11 cellular contexts compared by ENCODE assay signal in the genomic region with DNA sequence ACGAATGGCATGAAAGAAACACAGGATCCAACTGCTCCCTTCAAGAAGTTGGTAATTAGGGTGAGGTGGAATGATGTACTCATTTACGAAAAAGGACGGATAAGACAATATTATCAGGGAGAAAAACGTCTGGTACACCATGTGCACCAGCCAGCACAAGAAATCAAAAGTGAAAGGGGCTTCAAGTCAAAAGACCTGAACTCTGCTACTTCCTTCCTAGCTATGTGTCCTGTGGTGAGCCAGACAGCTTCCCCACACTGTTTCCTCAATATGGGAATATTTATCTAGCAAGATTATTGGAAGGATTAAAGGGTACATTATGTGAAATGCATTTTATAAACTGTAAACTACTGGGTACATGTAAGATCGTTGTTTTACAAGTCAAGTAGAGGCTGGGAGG. TPM values are rescaled to one million over a fixed set of nuclear protein-coding genes. Genes with fewer than 3 reads are reported as not detected.
DNase-seq lines count a peak whose midpoint lies in the region; ATAC-seq, FAIRE-seq and TF ChIP-seq lines count a peak whose summit lies in the region.
"Had no signal": no experiment of that assay in that cellular context is flagged by ENCODE, and none has a peak within 500 bp of the region (broad histone marks: within the 10 kb centered on the region; RNA-seq: fewer than 3 reads in every experiment).

No MANE protein-coding gene starts in this region.

- no TSS peak for BruUV-seq in endothelial cell of umbilical vein (replicated peaks; lab: Mats Ljungman, UMichigan)

- H2AFZ ChIP-seq in endothelial cell of umbilical vein (ENCODE audit: low read depth, low read length): peak overlapping the region; percentile 5

- peak; percentile 12 for FAIRE-seq in endothelial cell of umbilical vein (lab: Jason Lieb, UNC)

- H3K4me1 ChIP-seq in CD4-positive, CD25-positive, alpha-beta regulatory T cell (ENCODE audit: control insufficient read depth, insufficient read depth, low read length, poor library complexity, severe bottlenecking): peaks cover 25% of the 10 kb centered on the region
- H3K4me1 ChIP-seq in endothelial cell of umbilical vein (ENCODE audit: control insufficient read depth, extremely low read depth, insufficient read depth, low read length) (no peaks in the 10 kb centered on the region), esophagus squamous epithelium (peaks cover 5 to 49% (median 29%) of the 10 kb centered on the region in 3 donors)

- no peaks in the 10 kb centered on the region for H3K9me1 ChIP-seq in endothelial cell of umbilical vein (replicated peaks; ENCODE audit: control insufficient read depth, extremely low read depth, insufficient read depth, low read length)

- POLR2A ChIA-PET in endothelial cell of umbilical vein (lab: Charles Lee): no interaction called here

- no peaks in the 10 kb centered on the region for H3K79me2 ChIP-seq in endothelial cell of umbilical vein (ENCODE audit: control insufficient read depth, insufficient read depth, low read length)

- H3K9me3 Mint-ChIP-seq in CD4-positive, CD25-positive, alpha-beta regulatory T cell: no peaks in the 10 kb centered on the region

- no peak overlapping the region for H3K9ac ChIP-seq in endothelial cell of umbilical vein (replicated peaks; ENCODE audit: extremely low read depth, insufficient read depth, low read length)

- peak overlapping the region; percentile 61 to 86 (median 84) for H3K27ac Mint-ChIP-seq in CD4-positive, CD25-positive, alpha-beta regulatory T cell
- H3K27ac Mint-ChIP-seq: endodermal cell had no signal

- H3K27ac ChIP-seq in CD4-positive, CD25-positive, alpha-beta regulatory T cell (ENCODE audit: insufficient read depth, low read length, poor library complexity, severe bottlenecking): peak overlapping the region; percentile 26
- H3K27ac ChIP-seq in HL-60 (replicated peaks): peak overlapping the region; percentile 94
- no peak overlapping the region for H3K27ac ChIP-seq in endothelial cell of umbilical vein (ENCODE audit: insufficient read depth, low read depth, low read length)
- peak overlapping the region in 1 of 4 donors; percentile 19 for H3K27ac ChIP-seq in esophagus squamous epithelium

- DNase-seq in CD4-positive, CD25-positive, alpha-beta regulatory T cell: peak in 1 of 3 donors; percentile 51
- DNase-seq in HL-60 (ENCODE audit: low read depth in 1 of 2, low spot score in 1 of 2) (no peak), endothelial cell of umbilical vein (ENCODE audit: low read depth, low spot score) (peak; percentile 9), esophagus squamous epithelium (lab: John Stamatoyannopoulos, UW) (no peak), islet precursor cell (no peak), middle frontal gyrus (ENCODE audit: extremely low spot score, low spot score) (no peak)
- DNase-seq in stimulated activated CD4-positive, alpha-beta T cell treated with anti-CD3 and anti-CD28 coated beads, Interleukin-12 subunit alpha, Interleukin-12 subunit beta, amount 100 ng/mL, for 4 hours: no peak
- DNase-seq: endodermal cell, NCI-H2107 had no signal

- no peaks in the 10 kb centered on the region for H3K27me3 ChIP-seq in CD4-positive, CD25-positive, alpha-beta regulatory T cell (ENCODE audit: control insufficient read depth, insufficient read depth, low read length)
- H3K27me3 ChIP-seq in HL-60 (ENCODE audit: insufficient read depth, poor library complexity, severe bottlenecking) (no peaks in the 10 kb centered on the region), endothelial cell of umbilical vein (ENCODE audit: control insufficient read depth in 2 of 2, insufficient read depth in 2 of 2, low read length in 2 of 2) (no peaks in the 10 kb centered on the region), esophagus squamous epithelium (no peaks in the 10 kb centered on the region)

- 37 to 46% methylated on average over 5 of the region's 5 CpGs for WGBS in esophagus squamous epithelium, 2 donors

- peak overlapping the region; percentile 77 for H3K4me3 ChIP-seq in CD4-positive, CD25-positive, alpha-beta regulatory T cell (ENCODE audit: low read depth, low read length)
- H3K4me3 ChIP-seq in HL-60 (replicated peaks; ENCODE audit: insufficient read depth, low read length): no peak overlapping the region
- H3K4me3 ChIP-seq in endothelial cell of umbilical vein (replicated peaks in 1 of 3; ENCODE audit: insufficient read depth in 1 of 3, low read depth in 1 of 3, low read length in 3 of 3): no peak overlapping the region
- peak overlapping the region in 2 of 4 donors; percentile 0 to 5 for H3K4me3 ChIP-seq in esophagus squamous epithelium
- H3K4me3 ChIP-seq: lung had no signal

- CTCF ChIA-PET in endothelial cell of umbilical vein (lab: Charles Lee): interaction anchor here (1.4 to 1.9 kb wide), 2 partner anchors 11 to 16 kb away, joined by 3 to 8 read pairs; no protein-coding TSS in a partner anchor

- peak; percentile 37 to 56 for ATAC-seq in CD4-positive, CD25-positive, alpha-beta regulatory T cell (ENCODE audit: low read depth in 2 of 2)
- peak; percentile 46 for ATAC-seq in GM19023 (IDR thresholded peaks at IDR 0.05; ENCODE audit: unreplicated experiment)

- intact Hi-C loops in endothelial cell of umbilical vein (cut with micrococcal nuclease) (no loop called here), esophagus squamous epithelium (cut with DNase I) (no loop called here)

- H3K36me3 ChIP-seq in CD4-positive, CD25-positive, alpha-beta regulatory T cell (ENCODE audit: control insufficient read depth, insufficient read depth, low read length): peaks cover 5% of the 10 kb centered on the region
- no peaks in the 10 kb centered on the region for H3K36me3 ChIP-seq in endothelial cell of umbilical vein (ENCODE audit: control insufficient read depth in 2 of 2, extremely low read depth in 1 of 2, insufficient read depth in 2 of 2, low read length in 2 of 2)
- no peaks in the 10 kb centered on the region for H3K36me3 ChIP-seq in esophagus squamous epithelium

- H3K36me3 Mint-ChIP-seq in CD4-positive, CD25-positive, alpha-beta regulatory T cell: peaks cover 25% of the 10 kb centered on the region

- dilution Hi-C loops in endothelial cell of umbilical vein (cut with MboI; ENCODE audit: extremely low pct_ligation_motif_present, low sequenced_read_pairs): no loop called here

- TF ChIP-seq CTCF in HL-60 (IDR thresholded peaks at IDR 0.05; ENCODE audit: insufficient read depth, low read length) (no peak), endothelial cell of umbilical vein (IDR thresholded peaks at IDR 0.05; ENCODE audit: extremely low read depth in 1 of 2, insufficient read depth in 1 of 2, low read depth in 1 of 2, low read length in 2 of 2) (no peak), esophagus squamous epithelium (IDR thresholded peaks at IDR 0.05) (no peak)

- peaks cover 43 to 63% (median 51%) of the 10 kb centered on the region in 4 donors for H3K4me1 Mint-ChIP-seq in CD4-positive, CD25-positive, alpha-beta regulatory T cell

- peak overlapping the region; percentile 59 to 77 (median 74) for H3K4me3 Mint-ChIP-seq in CD4-positive, CD25-positive, alpha-beta regulatory T cell
- H3K4me3 Mint-ChIP-seq: endodermal cell had no signal

- peak overlapping the region; percentile 5 for H3K4me2 ChIP-seq in endothelial cell of umbilical vein (ENCODE audit: insufficient read depth, low read length)

- no peak for TF ChIP-seq POLR2A in endothelial cell of umbilical vein (IDR thresholded peaks at IDR 0.05; ENCODE audit: low read depth, low read length)
- TF ChIP-seq POLR2A in esophagus squamous epithelium (IDR thresholded peaks at IDR 0.05): no peak

- no peaks in the 10 kb centered on the region for H4K20me1 ChIP-seq in endothelial cell of umbilical vein (replicated peaks; ENCODE audit: control insufficient read depth, extremely low read depth, insufficient read depth, low read length)

- H3K27me3 Mint-ChIP-seq in CD4-positive, CD25-positive, alpha-beta regulatory T cell: no peaks in the 10 kb centered on the region

- no peaks in the 10 kb centered on the region for H3K9me3 ChIP-seq in CD4-positive, CD25-positive, alpha-beta regulatory T cell (ENCODE audit: control insufficient read depth in 2 of 2, low read length in 2 of 2)
- H3K9me3 ChIP-seq in endothelial cell of umbilical vein (replicated peaks; ENCODE audit: control insufficient read depth, insufficient read depth, low read length) (no peaks in the 10 kb centered on the region), esophagus squamous epithelium (no peaks in the 10 kb centered on the region)

TF ChIP-seq in endothelial cell of umbilical vein, 7 proteins besides CTCF, POLR2A, EP300 and RAD21:
- no peak for TF ChIP-seq MYC (IDR thresholded peaks at IDR 0.05; ENCODE audit: low read depth, low read length)
- no peak for TF ChIP-seq JUN (IDR thresholded peaks at IDR 0.05; ENCODE audit: borderline replicate concordance, insufficient read depth, insufficient read length, low read depth)
- no peak for TF ChIP-seq EZH2 (IDR thresholded peaks at IDR 0.05; ENCODE audit: borderline replicate concordance, low read depth, low read length, severe bottlenecking)
- no peak for TF ChIP-seq POLR2AphosphoS5 (IDR thresholded peaks at IDR 0.05; ENCODE audit: insufficient read depth, low read depth, low read length)

RNA-seq across cellular contexts. Expression of a gene that starts 33.9 kb away (rescaled TPM):
- total RNA-seq in CD4-positive, CD25-positive, alpha-beta regulatory T cell: 34.0 TPM
- polyA plus RNA-seq in CD4-positive, CD25-positive, alpha-beta regulatory T cell: 10 to 100 TPM; 39.1 to 69.2 (median 46.1) TPM
- total RNA-seq in endothelial cell of umbilical vein (30.9 and 31.1 TPM in 2 replicates), esophagus squamous epithelium (10 to 100 TPM in 3 of 4 donors, 1 to 10 TPM in 1; 8.7 to 16.2 (median 11.7) TPM)
- polyA plus RNA-seq in endothelial cell of umbilical vein: 5.7 and 7.3 TPM in 2 replicates
- polyA plus RNA-seq in endothelial cell of umbilical vein (2011; cell fraction: cytosol; rRNA removed): 12.4 and 13.1 TPM in 2 replicates
- polyA plus RNA-seq in endothelial cell of umbilical vein (2011; cell fraction: nucleus; rRNA removed): 7.6 and 12.2 TPM in 2 replicates
- 24.8 and 27.2 TPM in 2 replicates for polyA plus RNA-seq in endothelial cell of umbilical vein (2012)
- 7.3 and 10.0 TPM in 2 replicates for polyA minus RNA-seq in endothelial cell of umbilical vein
- polyA minus RNA-seq in endothelial cell of umbilical vein (2011; cell fraction: cytosol; rRNA and poly(A)+ RNA removed): 11.7 TPM
- polyA minus RNA-seq in endothelial cell of umbilical vein (2011; cell fraction: nucleus; rRNA and poly(A)+ RNA removed): 7.2 and 8.3 TPM in 2 replicates

RNA-seq across cellular contexts. Expression of a gene that starts 59.0 kb away (rescaled TPM):
- 121 TPM for total RNA-seq in CD4-positive, CD25-positive, alpha-beta regulatory T cell
- 100 to 1,000 TPM in 3 of 4 donors, 10 to 100 TPM in 1; 85.4 to 118 (median 104) TPM for polyA plus RNA-seq in CD4-positive, CD25-positive, alpha-beta regulatory T cell
- total RNA-seq in endothelial cell of umbilical vein: 58.2 and 60.0 TPM in 2 replicates
- polyA plus RNA-seq in endothelial cell of umbilical vein: 12.4 and 18.4 TPM in 2 replicates
- 27.6 and 28.7 TPM in 2 replicates for polyA plus RNA-seq in endothelial cell of umbilical vein (2011; cell fraction: cytosol; rRNA removed)
- 14.1 and 17.7 TPM in 2 replicates for polyA plus RNA-seq in endothelial cell of umbilical vein (2011; cell fraction: nucleus; rRNA removed)
- 59.3 and 83.7 TPM in 2 replicates for polyA plus RNA-seq in endothelial cell of umbilical vein (2012)
- 14.6 and 18.0 TPM in 2 replicates for polyA minus RNA-seq in endothelial cell of umbilical vein
- 29.3 TPM for polyA minus RNA-seq in endothelial cell of umbilical vein (2011; cell fraction: cytosol; rRNA and poly(A)+ RNA removed)
- polyA minus RNA-seq in endothelial cell of umbilical vein (2011; cell fraction: nucleus; rRNA and poly(A)+ RNA removed): 29.6 and 34.9 TPM in 2 replicates
- total RNA-seq in esophagus squamous epithelium: 10 to 100 TPM; 23.1 to 78.0 (median 55.7) TPM
